13 cellular contexts compared by ENCODE assay signal in the genomic region with DNA sequence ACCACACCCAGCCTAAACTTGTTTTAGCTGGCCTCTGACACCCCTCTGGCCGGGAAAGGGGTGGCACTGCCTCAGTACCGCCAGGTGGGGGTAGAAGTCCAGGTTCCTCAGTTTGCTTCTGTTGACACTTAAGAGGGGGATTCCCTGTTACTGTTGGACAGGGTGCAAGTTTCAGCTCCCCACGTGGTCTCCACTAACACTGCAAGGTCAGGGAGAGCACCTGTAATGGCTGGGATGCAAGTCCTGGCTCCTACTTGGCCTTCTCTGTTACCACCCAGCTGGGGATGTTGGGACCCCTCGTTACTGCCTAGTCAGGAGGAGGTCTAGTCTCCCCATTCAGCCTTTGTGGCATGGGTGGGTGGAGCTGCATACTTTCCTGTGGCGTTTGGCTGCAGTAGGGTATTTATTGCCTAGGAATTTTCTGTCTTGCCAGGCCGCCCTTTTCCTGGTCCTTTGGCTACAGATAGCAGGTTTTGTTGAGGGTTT. TPM values are rescaled to one million over a fixed set of nuclear protein-coding genes. Genes with fewer than 3 reads are reported as not detected.
DNase-seq lines count a peak whose midpoint lies in the region; ATAC-seq and TF ChIP-seq lines count a peak whose summit lies in the region.
"Had no signal": no experiment of that assay in that cellular context is flagged by ENCODE, and none has a peak within 500 bp of the region (broad histone marks: within the 10 kb centered on the region; RNA-seq: fewer than 3 reads in every experiment).

No MANE protein-coding gene starts in this region.

- H2BK120ac ChIP-seq in mesenchymal stem cell (ENCODE audit: low read depth, low read length): peak overlapping the region; percentile 91

- H3K9ac ChIP-seq in mesenchymal stem cell (ENCODE audit: low read length): no peak overlapping the region

- peak overlapping the region; percentile 55 for H4K8ac ChIP-seq in mesenchymal stem cell (ENCODE audit: low read length)

- H3K4ac ChIP-seq in mesenchymal stem cell (ENCODE audit: low read depth in 1 of 2, low read length in 2 of 2): no peak overlapping the region

- H2BK5ac ChIP-seq in mesenchymal stem cell (ENCODE audit: low read depth, low read length, poor library complexity, severe bottlenecking): no peak overlapping the region

- intact Hi-C loops in upper lobe of right lung (cut with DNase I): no loop called here

- no peak overlapping the region for H2AK5ac ChIP-seq in mesenchymal stem cell (ENCODE audit: low read length, severe bottlenecking)

- no peak overlapping the region for H2AFZ ChIP-seq in mesenchymal stem cell (ENCODE audit: low read depth, low read length)

- H3K9me3 ChIP-seq in mesenchymal stem cell (ENCODE audit: control insufficient read depth, low read length) (no peaks in the 10 kb centered on the region), upper lobe of right lung (no peaks in the 10 kb centered on the region)

- H3K27ac ChIP-seq in mesenchymal stem cell (ENCODE audit: low read length, poor library complexity, severe bottlenecking) (no peak overlapping the region), upper lobe of right lung (peak overlapping the region; percentile 78)
- H3K27ac ChIP-seq: 22Rv1 had no signal

- H3K4me2 ChIP-seq in mesenchymal stem cell (ENCODE audit: low read length, poor library complexity, severe bottlenecking): no peak overlapping the region

- peaks cover 0 to 7% of the 10 kb centered on the region in 2 experiments for H3K27me3 ChIP-seq in mesenchymal stem cell (ENCODE audit: control insufficient read depth in 1 of 2, insufficient read depth in 1 of 2, low read length in 2 of 2)
- H3K27me3 ChIP-seq in upper lobe of right lung: no peaks in the 10 kb centered on the region

- ATAC-seq in upper lobe of right lung (no peak), GM19324 (IDR thresholded peaks at IDR 0.05; ENCODE audit: low FRiP score, unreplicated experiment) (no peak)

- 62% methylated on average over 6 of the region's 6 CpGs for WGBS in mesenchymal stem cell

- H4K91ac ChIP-seq in mesenchymal stem cell (ENCODE audit: low read length): peak overlapping the region; percentile 53

- H3K79me1 ChIP-seq in mesenchymal stem cell (replicated peaks; ENCODE audit: low read length, poor library complexity, severe bottlenecking): no peaks in the 10 kb centered on the region

- H3K4me3 ChIP-seq in mesenchymal stem cell (ENCODE audit: insufficient read depth in 1 of 2, low read depth in 1 of 2, low read length in 2 of 2): no peak overlapping the region
- no peak overlapping the region for H3K4me3 ChIP-seq in upper lobe of right lung

- H3K23ac ChIP-seq in mesenchymal stem cell (ENCODE audit: low read length in 2 of 2): no peak overlapping the region

- no peak for TF ChIP-seq CTCF in upper lobe of right lung (IDR thresholded peaks at IDR 0.05)

- H3K14ac ChIP-seq in mesenchymal stem cell (ENCODE audit: low read length in 2 of 2): peak overlapping the region in 1 of 2 experiments; percentile 35

- no peaks in the 10 kb centered on the region for H3K36me3 ChIP-seq in mesenchymal stem cell (ENCODE audit: control insufficient read depth in 1 of 2, insufficient read depth in 2 of 2, low read depth in 1 of 2, low read length in 2 of 2)
- H3K36me3 ChIP-seq in upper lobe of right lung: no peaks in the 10 kb centered on the region

- no peak overlapping the region for H2BK15ac ChIP-seq in mesenchymal stem cell (ENCODE audit: low read depth, poor library complexity, severe bottlenecking)

- H3K18ac ChIP-seq in mesenchymal stem cell (ENCODE audit: low read depth in 1 of 2, low read length in 2 of 2): peak overlapping the region in 1 of 2 experiments; percentile 46

- peaks cover 2% of the 10 kb centered on the region for H3K4me1 ChIP-seq in mesenchymal stem cell (ENCODE audit: control insufficient read depth, insufficient read depth, low read depth, low read length)
- peaks cover 29% of the 10 kb centered on the region for H3K4me1 ChIP-seq in upper lobe of right lung

- H2BK12ac ChIP-seq in mesenchymal stem cell (ENCODE audit: low read length in 2 of 2): peak overlapping the region; percentile 45 to 61

- peak; percentile 22 for DNase-seq in NCI-H82 (lab: John Stamatoyannopoulos, UW)
- no peak for DNase-seq in NCI-H82 treated with DMSO at 0.1 percent for 48 hours (lab: John Stamatoyannopoulos, UW; ENCODE audit: unreplicated experiment)
- DNase-seq in dermis microvascular lymphatic vessel endothelial cell (ENCODE audit: low read depth in 2 of 2): peak; percentile 58 to 72
- DNase-seq in mesenchymal stem cell: no peak
- no peak for DNase-seq in upper lobe of right lung
- DNase-seq in SHP77 (lab: John Stamatoyannopoulos, UW): no peak
- DNase-seq in germinal center (ENCODE audit: low spot score): no peak
- DNase-seq: activated CD4-positive, alpha-beta memory T cell treated with anti-CD3 and anti-CD28 coated beads, Interleukin-2, amount 10 ng/mL, durations not matched to agents 7 days and 5 days; NCI-H510A; T-helper 1 cell had no signal

RNA-seq across cellular contexts. Expression of a gene that starts 10.6 kb away (rescaled TPM):
- total RNA-seq in dermis microvascular lymphatic vessel endothelial cell (not detected in 2 replicates), upper lobe of right lung (270 TPM)
- 238 TPM for polyA plus RNA-seq in mesenchymal stem cell (2013, experiment 1 of 2)
- 237 TPM for polyA plus RNA-seq in mesenchymal stem cell (2013, experiment 2 of 2)
- total RNA-seq: activated CD4-positive, alpha-beta memory T cell treated with anti-CD3 and anti-CD28 coated beads, Interleukin-2, amount 10 ng/mL, durations not matched to agents 7 days and 5 days; M059J had no signal

RNA-seq across cellular contexts. Expression of a gene that starts 13.4 kb away (rescaled TPM):
- total RNA-seq in dermis microvascular lymphatic vessel endothelial cell (0.25 and 0.39 TPM in 2 replicates), upper lobe of right lung (1.6 TPM)
- 0.08 TPM for polyA plus RNA-seq in mesenchymal stem cell (2013, experiment 1 of 2)
- 0.08 TPM for polyA plus RNA-seq in mesenchymal stem cell (2013, experiment 2 of 2)

RNA-seq across cellular contexts. Expression of a gene that starts 19.3 kb away (rescaled TPM):
- total RNA-seq in dermis microvascular lymphatic vessel endothelial cell: 7.2 and 12.6 TPM in 2 replicates
- 33.6 TPM for polyA plus RNA-seq in mesenchymal stem cell (2013, experiment 1 of 2)
- polyA plus RNA-seq in mesenchymal stem cell (2013, experiment 2 of 2): 30.7 TPM
- total RNA-seq in upper lobe of right lung: 25.7 TPM

RNA-seq across cellular contexts. Expression of a gene that starts 35.1 kb away (rescaled TPM):
- total RNA-seq in dermis microvascular lymphatic vessel endothelial cell: 13.8 and 17.2 TPM in 2 replicates
- 30.2 TPM for polyA plus RNA-seq in mesenchymal stem cell (2013, experiment 1 of 2)
- 30.8 TPM for polyA plus RNA-seq in mesenchymal stem cell (2013, experiment 2 of 2)
- total RNA-seq in upper lobe of right lung: 9.9 TPM

Comparison
In these comparisons a context has a peak if more than half of its experiments do, and no peak if none do; other contexts are left out.
1. DNase-seq: peak in NCI-H82 (single experiment) and dermis microvascular lymphatic vessel endothelial cell (2 of 2); none in NCI-H82 treated with DMSO at 0.1 percent for 48 hours (single experiment), mesenchymal stem cell (single experiment), upper lobe of right lung (single experiment), SHP77 (0 of 2) and germinal center (single experiment).
2. RNA of a gene that starts 10.6 kb away (total RNA-seq): 270 TPM in upper lobe of right lung (single experiment); not detected in dermis microvascular lymphatic vessel endothelial cell; every median in the first group is over 100 times any median in the second.